Comparison of ENCODE assay signal across 9 cellular contexts in genomic region chr6:145749632-145750031, GRCh38. TPM values are rescaled to one million over a fixed set of nuclear protein-coding genes. Genes with fewer than 3 reads are reported as not detected.
DNase-seq lines count a peak whose midpoint lies in the region; ATAC-seq and TF ChIP-seq lines count a peak whose summit lies in the region.
"Had no signal": no experiment of that assay in that cellular context is flagged by ENCODE, and none has a peak within 500 bp of the region (broad histone marks: within the 10 kb centered on the region; RNA-seq: fewer than 3 reads in every experiment).

No MANE protein-coding gene starts in this region.

- H3K36me3 ChIP-seq in A673 (ENCODE audit: insufficient read depth, low read length, poor library complexity, severe bottlenecking): no peaks in the 10 kb centered on the region

- peaks cover 8% of the 10 kb centered on the region for H3K4me1 ChIP-seq in A673 (ENCODE audit: insufficient read depth, low read length, poor library complexity, severe bottlenecking)

- CTCF ChIA-PET in A673 (lab: Charles Lee): no interaction called here

- POLR2A ChIA-PET in A673 (lab: Charles Lee; ENCODE audit: low non-redundant PET): no interaction called here

- H3K9me3 ChIP-seq in A673 (ENCODE audit: low read depth, low read length, poor library complexity, severe bottlenecking): peaks cover 12% of the 10 kb centered on the region

- no TSS peak for BruUV-seq in A673 (replicated peaks; lab: Mats Ljungman, UMichigan)

- H3K4me3 Mint-ChIP-seq in stimulated activated memory B cell treated with anti-CD40 and anti-IgM and Interleukin-4, amounts not matched to agents 10 μg/mL and 1 μg/mL and 100 μg/mL, for 72 hours: no peak overlapping the region

- no peak overlapping the region for H3K27ac Mint-ChIP-seq in stimulated activated memory B cell treated with anti-CD40 and anti-IgM and Interleukin-4, amounts not matched to agents 10 μg/mL and 1 μg/mL and 100 μg/mL, for 72 hours

- no peaks in the 10 kb centered on the region for H3K27me3 ChIP-seq in A673 (replicated peaks; ENCODE audit: insufficient read depth, low read depth, low read length, poor library complexity)

- H3K36me3 Mint-ChIP-seq in stimulated activated memory B cell treated with anti-CD40 and anti-IgM and Interleukin-4, amounts not matched to agents 10 μg/mL and 1 μg/mL and 100 μg/mL, for 72 hours: no peaks in the 10 kb centered on the region

- H3K4me1 Mint-ChIP-seq in stimulated activated memory B cell treated with anti-CD40 and anti-IgM and Interleukin-4, amounts not matched to agents 10 μg/mL and 1 μg/mL and 100 μg/mL, for 72 hours: peaks cover 6% of the 10 kb centered on the region

- TF ChIP-seq CTCF in A673 (conservative IDR thresholded peaks at IDR 0.05; ENCODE audit: low read depth, low read length): no peak

- H3K27me3 Mint-ChIP-seq in stimulated activated memory B cell treated with anti-CD40 and anti-IgM and Interleukin-4, amounts not matched to agents 10 μg/mL and 1 μg/mL and 100 μg/mL, for 72 hours: no peaks in the 10 kb centered on the region

- H3K4me3 ChIP-seq in A673 (ENCODE audit: low read depth, low read length, poor library complexity, severe bottlenecking): no peak overlapping the region

- peak overlapping the region; percentile 36 for H3K27ac ChIP-seq in A673 (ENCODE audit: low read depth, low read length, poor library complexity, severe bottlenecking)

- ATAC-seq in GM19467 (IDR thresholded peaks at IDR 0.05; ENCODE audit: unreplicated experiment): peak; percentile 59
- no peak for ATAC-seq in stimulated activated memory B cell treated with anti-CD40 and anti-IgM and Interleukin-4, amounts not matched to agents 10 μg/mL and 1 μg/mL and 100 μg/mL, for 72 hours
- ATAC-seq: left ventricle myocardium superior had no signal

- DNase-seq in A673 (ENCODE audit: low spot score): peak; percentile 63
- peak; percentile 69 for DNase-seq in LoVo (ENCODE audit: low spot score)
- peak; percentile 84 for DNase-seq in fibroblast of gingiva (ENCODE audit: low read depth)
- DNase-seq in Kasumi-1 (lab: John Stamatoyannopoulos, UW): no peak
- no peak for DNase-seq in NCI-H2081 (lab: John Stamatoyannopoulos, UW)
- DNase-seq in iPS-NIHi7 (ENCODE audit: extremely low spot score): no peak
- DNase-seq: left ventricle myocardium superior had no signal

- intact Hi-C loops in A673 (cut with micrococcal nuclease; ENCODE audit: unreplicated experiment): no loop called here

- H3K9me3 Mint-ChIP-seq in stimulated activated memory B cell treated with anti-CD40 and anti-IgM and Interleukin-4, amounts not matched to agents 10 μg/mL and 1 μg/mL and 100 μg/mL, for 72 hours: no peaks in the 10 kb centered on the region

RNA-seq across cellular contexts. Expression of gene EPM2A, which starts 14.3 kb away (rescaled TPM):
- total RNA-seq in A673 (2021): 11.8 and 13.0 TPM in 2 replicates

Comparison
In these comparisons a context has a peak if more than half of its experiments do, and no peak if none do; other contexts are left out.
1. DNase-seq: peak in A673 (single experiment), LoVo (single experiment) and fibroblast of gingiva (single experiment); none in Kasumi-1 (0 of 2), NCI-H2081 (0 of 2) and iPS-NIHi7 (single experiment).